In the genomic region with DNA sequence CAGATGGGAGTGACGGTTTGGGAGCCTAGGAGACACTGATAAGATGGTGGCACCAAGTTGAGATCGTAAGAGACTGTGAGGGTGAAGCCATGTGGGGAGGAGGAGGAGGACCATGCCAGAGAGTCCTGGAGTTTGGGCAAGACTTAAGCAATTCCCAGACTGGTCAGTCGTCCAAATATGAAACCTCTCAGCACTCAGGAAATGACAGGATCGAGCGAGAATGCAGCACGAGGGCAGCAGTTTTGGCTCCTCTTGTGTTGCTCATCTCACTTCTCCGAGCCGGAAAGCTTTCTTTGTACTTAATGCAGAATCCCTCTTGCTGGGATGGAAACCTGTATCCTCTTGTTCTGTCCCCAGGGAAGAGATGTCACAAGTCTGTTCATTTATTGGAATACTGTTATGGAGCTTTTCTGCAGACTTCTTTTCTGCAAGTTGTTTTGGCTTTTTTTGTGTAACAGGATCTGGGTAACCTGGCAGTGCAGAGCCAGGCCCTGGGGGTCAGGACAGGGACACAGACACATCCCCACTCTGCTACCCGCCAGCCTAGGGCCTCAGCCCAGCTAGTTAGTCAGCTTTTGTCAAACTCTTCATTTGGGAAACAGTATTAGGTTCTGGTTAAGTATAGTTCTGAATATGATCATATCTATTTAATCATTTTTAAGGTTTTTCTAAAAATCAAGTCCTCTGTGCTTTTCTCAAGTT, we compare ENCODE assay signal across 14 cellular contexts. TPM values are rescaled to one million over a fixed set of nuclear protein-coding genes. Genes with fewer than 3 reads are reported as not detected.
DNase-seq lines count a peak whose midpoint lies in the region; ATAC-seq and TF ChIP-seq lines count a peak whose summit lies in the region.
"Had no signal": no experiment of that assay in that cellular context is flagged by ENCODE, and none has a peak within 500 bp of the region (broad histone marks: within the 10 kb centered on the region; RNA-seq: fewer than 3 reads in every experiment).

No MANE protein-coding gene starts in this region.

- ATAC-seq in GM23338: no peak
- no peak for ATAC-seq in activated CD8-positive, alpha-beta T cell treated with anti-CD3 and anti-CD28 coated beads, Interleukin-2, amount 10 ng/mL, durations not matched to agents 7 days and 5 days
- no peak for ATAC-seq in HG03565 (IDR thresholded peaks at IDR 0.05; ENCODE audit: unreplicated experiment)
- ATAC-seq: GM12878 had no signal

- no peaks in the 10 kb centered on the region for H3K27me3 ChIP-seq in GM23338 (ENCODE audit: insufficient read depth)
- H3K27me3 ChIP-seq: upper lobe of left lung had no signal

- no peaks in the 10 kb centered on the region for H3K36me3 ChIP-seq in GM23338 (ENCODE audit: insufficient read depth)
- H3K36me3 ChIP-seq: heart right ventricle, upper lobe of left lung had no signal

- H3K9me2 ChIP-seq in GM23338 (ENCODE audit: insufficient read depth): 0 out of 2 replicates have a peak, but pooled peaks cover 4% of the 10 kb centered on the region

- no peak overlapping the region for H2AFZ ChIP-seq in GM23338

- DNase-seq in Daoy (ENCODE audit: low read depth): peak; percentile 76
- DNase-seq in RKO (ENCODE audit: low spot score): peak; percentile 77
- DNase-seq in fibroblast of gingiva (ENCODE audit: low read depth): peak; percentile 92
- DNase-seq in osteocyte (ENCODE audit: extremely low spot score, unreplicated experiment): no peak
- DNase-seq in GM23338 (ENCODE audit: low spot score): no peak
- no peak for DNase-seq in activated CD8-positive, alpha-beta T cell treated with anti-CD3 and anti-CD28 coated beads, Interleukin-2, amount 10 ng/mL, durations not matched to agents 7 days and 5 days
- DNase-seq in stimulated activated CD4-positive, alpha-beta T cell treated with anti-CD3 and anti-CD28 coated beads, Interleukin-4, amount 100 ng/mL, for 1 hour: no peak
- DNase-seq: activated CD4-positive, CD25-positive, alpha-beta regulatory T cell treated with anti-CD3 and anti-CD28 coated beads, Interleukin-2, amount 50 U/mL, for 72 hours; COR-L47; heart right ventricle; NCI-H524; upper lobe of left lung had no signal

- POLR2A ChIA-PET in activated CD8-positive, alpha-beta T cell treated with anti-CD3 and anti-CD28 coated beads, Interleukin-2, amount 10 ng/mL, durations not matched to agents 7 days and 5 days (lab: Charles Lee): interaction anchor here (0.6 kb wide), 1 partner anchor 50 kb away, joined by 3 read pairs; no protein-coding TSS in a partner anchor

- H3K36me3 Mint-ChIP-seq in osteocyte (ENCODE audit: unreplicated experiment) (no peaks in the 10 kb centered on the region), GM23338 (ENCODE audit: low read depth) (no peaks in the 10 kb centered on the region)
- H3K36me3 Mint-ChIP-seq in activated CD8-positive, alpha-beta T cell treated with anti-CD3 and anti-CD28 coated beads, Interleukin-2, amount 10 ng/mL, durations not matched to agents 7 days and 5 days (ENCODE audit: low read depth): no peaks in the 10 kb centered on the region

- H3K4me3 Mint-ChIP-seq in osteocyte (ENCODE audit: unreplicated experiment) (no peak overlapping the region), GM23338 (no peak overlapping the region)
- no peak overlapping the region for H3K4me3 Mint-ChIP-seq in activated CD8-positive, alpha-beta T cell treated with anti-CD3 and anti-CD28 coated beads, Interleukin-2, amount 10 ng/mL, durations not matched to agents 7 days and 5 days

- no peak overlapping the region for H3K4me2 ChIP-seq in GM23338

- CTCF ChIA-PET in activated CD8-positive, alpha-beta T cell treated with anti-CD3 and anti-CD28 coated beads, Interleukin-2, amount 10 ng/mL, durations not matched to agents 7 days and 5 days (lab: Charles Lee): interaction anchor here (1.1 to 1.5 kb wide), 2 partner anchors 29 to 49 kb away, joined by 3 to 4 read pairs; no protein-coding TSS in a partner anchor

- no peaks in the 10 kb centered on the region for H3K9me3 Mint-ChIP-seq in osteocyte (ENCODE audit: unreplicated experiment)
- no peaks in the 10 kb centered on the region for H3K9me3 Mint-ChIP-seq in GM23338
- no peaks in the 10 kb centered on the region for H3K9me3 Mint-ChIP-seq in activated CD8-positive, alpha-beta T cell treated with anti-CD3 and anti-CD28 coated beads, Interleukin-2, amount 10 ng/mL, durations not matched to agents 7 days and 5 days (ENCODE audit: insufficient read depth)

- H3K27ac ChIP-seq in GM23338 (ENCODE audit: low read depth): no peak overlapping the region
- H3K27ac ChIP-seq: upper lobe of left lung had no signal

- TF ChIP-seq CTCF in osteocyte (IDR thresholded peaks at IDR 0.05) (no peak), GM23338 (conservative IDR thresholded peaks at IDR 0.05; ENCODE audit: low read depth in 2 of 2) (no peak)

- H3K4me3 ChIP-seq in GM23338: no peak overlapping the region
- H3K4me3 ChIP-seq: GM12878, heart right ventricle, upper lobe of left lung had no signal

- peaks cover 16% of the 10 kb centered on the region for H3K4me1 Mint-ChIP-seq in osteocyte (ENCODE audit: unreplicated experiment)
- no peaks in the 10 kb centered on the region for H3K4me1 Mint-ChIP-seq in GM23338
- H3K4me1 Mint-ChIP-seq in activated CD8-positive, alpha-beta T cell treated with anti-CD3 and anti-CD28 coated beads, Interleukin-2, amount 10 ng/mL, durations not matched to agents 7 days and 5 days (ENCODE audit: low read depth): peaks cover 11% of the 10 kb centered on the region

- H3K27me3 Mint-ChIP-seq in osteocyte (ENCODE audit: unreplicated experiment) (no peaks in the 10 kb centered on the region), GM23338 (ENCODE audit: insufficient read depth, low read depth, poor library complexity) (no peaks in the 10 kb centered on the region)
- peaks cover 19% of the 10 kb centered on the region for H3K27me3 Mint-ChIP-seq in activated CD8-positive, alpha-beta T cell treated with anti-CD3 and anti-CD28 coated beads, Interleukin-2, amount 10 ng/mL, durations not matched to agents 7 days and 5 days (ENCODE audit: low read depth)

- no peaks in the 10 kb centered on the region for H3F3A ChIP-seq in GM23338 (replicated peaks; ENCODE audit: low read depth)

- no peaks in the 10 kb centered on the region for H3K79me2 ChIP-seq in GM23338 (replicated peaks; ENCODE audit: insufficient read depth)

- H3K4me1 ChIP-seq in GM23338 (ENCODE audit: insufficient read depth): no peaks in the 10 kb centered on the region
- H3K4me1 ChIP-seq: upper lobe of left lung had no signal

- H4K20me1 ChIP-seq in GM23338 (replicated peaks; ENCODE audit: insufficient read depth): no peaks in the 10 kb centered on the region

- H3K27ac Mint-ChIP-seq in osteocyte (ENCODE audit: unreplicated experiment) (peak overlapping the region; percentile 20), GM23338 (no peak overlapping the region)
- no peak overlapping the region for H3K27ac Mint-ChIP-seq in activated CD8-positive, alpha-beta T cell treated with anti-CD3 and anti-CD28 coated beads, Interleukin-2, amount 10 ng/mL, durations not matched to agents 7 days and 5 days

TF ChIP-seq in GM23338, 12 proteins besides CTCF, POLR2A, EP300 and RAD21 (continues in another document):
- no peak for TF ChIP-seq EZH2 (IDR thresholded peaks at IDR 0.05; ENCODE audit: low read depth, unreplicated experiment)
- TF ChIP-seq, protein P1, sequence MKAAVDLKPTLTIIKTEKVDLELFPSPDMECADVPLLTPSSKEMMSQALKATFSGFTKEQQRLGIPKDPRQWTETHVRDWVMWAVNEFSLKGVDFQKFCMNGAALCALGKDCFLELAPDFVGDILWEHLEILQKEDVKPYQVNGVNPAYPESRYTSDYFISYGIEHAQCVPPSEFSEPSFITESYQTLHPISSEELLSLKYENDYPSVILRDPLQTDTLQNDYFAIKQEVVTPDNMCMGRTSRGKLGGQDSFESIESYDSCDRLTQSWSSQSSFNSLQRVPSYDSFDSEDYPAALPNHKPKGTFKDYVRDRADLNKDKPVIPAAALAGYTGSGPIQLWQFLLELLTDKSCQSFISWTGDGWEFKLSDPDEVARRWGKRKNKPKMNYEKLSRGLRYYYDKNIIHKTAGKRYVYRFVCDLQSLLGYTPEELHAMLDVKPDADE (IDR thresholded peaks at IDR 0.05): no peak
- TF ChIP-seq ZNF331 (CRISPR knock-in tag; IDR thresholded peaks at IDR 0.05; ENCODE audit: low read depth): no peak
- TF ChIP-seq, protein P2, sequence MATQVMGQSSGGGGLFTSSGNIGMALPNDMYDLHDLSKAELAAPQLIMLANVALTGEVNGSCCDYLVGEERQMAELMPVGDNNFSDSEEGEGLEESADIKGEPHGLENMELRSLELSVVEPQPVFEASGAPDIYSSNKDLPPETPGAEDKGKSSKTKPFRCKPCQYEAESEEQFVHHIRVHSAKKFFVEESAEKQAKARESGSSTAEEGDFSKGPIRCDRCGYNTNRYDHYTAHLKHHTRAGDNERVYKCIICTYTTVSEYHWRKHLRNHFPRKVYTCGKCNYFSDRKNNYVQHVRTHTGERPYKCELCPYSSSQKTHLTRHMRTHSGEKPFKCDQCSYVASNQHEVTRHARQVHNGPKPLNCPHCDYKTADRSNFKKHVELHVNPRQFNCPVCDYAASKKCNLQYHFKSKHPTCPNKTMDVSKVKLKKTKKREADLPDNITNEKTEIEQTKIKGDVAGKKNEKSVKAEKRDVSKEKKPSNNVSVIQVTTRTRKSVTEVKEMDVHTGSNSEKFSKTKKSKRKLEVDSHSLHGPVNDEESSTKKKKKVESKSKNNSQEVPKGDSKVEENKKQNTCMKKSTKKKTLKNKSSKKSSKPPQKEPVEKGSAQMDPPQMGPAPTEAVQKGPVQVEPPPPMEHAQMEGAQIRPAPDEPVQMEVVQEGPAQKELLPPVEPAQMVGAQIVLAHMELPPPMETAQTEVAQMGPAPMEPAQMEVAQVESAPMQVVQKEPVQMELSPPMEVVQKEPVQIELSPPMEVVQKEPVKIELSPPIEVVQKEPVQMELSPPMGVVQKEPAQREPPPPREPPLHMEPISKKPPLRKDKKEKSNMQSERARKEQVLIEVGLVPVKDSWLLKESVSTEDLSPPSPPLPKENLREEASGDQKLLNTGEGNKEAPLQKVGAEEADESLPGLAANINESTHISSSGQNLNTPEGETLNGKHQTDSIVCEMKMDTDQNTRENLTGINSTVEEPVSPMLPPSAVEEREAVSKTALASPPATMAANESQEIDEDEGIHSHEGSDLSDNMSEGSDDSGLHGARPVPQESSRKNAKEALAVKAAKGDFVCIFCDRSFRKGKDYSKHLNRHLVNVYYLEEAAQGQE (IDR thresholded peaks at IDR 0.05; ENCODE audit: unreplicated experiment): no peak
- no peak for TF ChIP-seq POLR2AphosphoS5 (IDR thresholded peaks at IDR 0.05; ENCODE audit: low read depth)

RNA-seq across cellular contexts. Expression of a gene that starts 34.3 kb away (rescaled TPM):
- total RNA-seq in Daoy (2014; rRNA removed; shearing (Covaris generic)): under 0.01 TPM in 1 of 2 replicates, not detected in the other
- 0.55 and 0.64 TPM in 2 replicates for total RNA-seq in osteocyte
- 0.12 and 0.38 TPM in 2 replicates for total RNA-seq in GM23338 (2014; rRNA removed; shearing (Covaris generic))
- polyA plus RNA-seq in GM23338 (2016; fragmentation: Nextera tagmentation; extraction: Ambion mirVana): 0.17 and 0.57 TPM in 2 replicates
- not detected for total RNA-seq in activated CD8-positive, alpha-beta T cell treated with anti-CD3 and anti-CD28 coated beads, Interleukin-2, amount 10 ng/mL, durations not matched to agents 7 days and 5 days
- total RNA-seq: GM12878 had no signal
- polyA plus RNA-seq: GM12878 had no signal

Comparison
In these comparisons a context has a peak if more than half of its experiments do, and no peak if none do; other contexts are left out.
1. DNase-seq: peak in Daoy (single experiment), RKO (single experiment) and fibroblast of gingiva (single experiment); none in osteocyte (single experiment), GM23338 (single experiment), activated CD8-positive, alpha-beta T cell treated with anti-CD3 and anti-CD28 coated beads, Interleukin-2, amount 10 ng/mL, durations not matched to agents 7 days and 5 days (single experiment) and stimulated activated CD4-positive, alpha-beta T cell treated with anti-CD3 and anti-CD28 coated beads, Interleukin-4, amount 100 ng/mL, for 1 hour (single experiment).